In the genomic region with DNA sequence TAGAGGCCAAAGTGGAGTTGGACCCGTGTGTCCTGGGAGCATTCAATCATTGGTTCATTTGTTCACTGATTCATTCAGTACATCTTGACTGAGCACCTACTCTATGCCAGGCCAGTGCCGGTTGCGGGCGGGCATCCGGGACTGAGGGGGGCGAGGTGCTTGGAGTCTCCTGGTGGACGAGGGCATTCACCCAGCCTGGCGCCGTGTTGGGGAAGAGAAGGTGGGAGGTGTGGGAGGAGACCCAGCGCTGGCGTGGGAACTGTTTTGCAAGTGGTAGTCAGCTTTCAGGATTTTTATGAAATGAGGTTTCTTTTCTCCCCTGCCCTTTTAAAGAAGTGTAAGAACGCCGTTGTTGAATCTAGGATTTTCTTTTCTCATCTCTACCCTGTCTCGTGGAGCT, we compare ENCODE assay signal across 22 cellular contexts. TPM values are rescaled to one million over a fixed set of nuclear protein-coding genes. Genes with fewer than 3 reads are reported as not detected.
DNase-seq lines count a peak whose midpoint lies in the region; ATAC-seq and TF ChIP-seq lines count a peak whose summit lies in the region.
"Had no signal": no experiment of that assay in that cellular context is flagged by ENCODE, and none has a peak within 500 bp of the region (broad histone marks: within the 10 kb centered on the region; RNA-seq: fewer than 3 reads in every experiment).

No MANE protein-coding gene starts in this region.

- TF ChIP-seq CTCF in GM23338 (conservative IDR thresholded peaks at IDR 0.05; ENCODE audit: low read depth in 2 of 2), result no peak
- no peak for TF ChIP-seq CTCF in chondrocyte (IDR thresholded peaks at IDR 0.05)
- no peak for TF ChIP-seq CTCF in right lobe of liver (IDR thresholded peaks at IDR 0.05)

- H3K9ac ChIP-seq in mesendoderm (ENCODE audit: low read length) (peak overlapping the region; percentile 20), skeletal muscle satellite cell (ENCODE audit: low read depth, low read length) (peak overlapping the region; percentile 30)

- peak overlapping the region; percentile 10 for H2BK120ac ChIP-seq in mesendoderm (ENCODE audit: low read depth, low read length)

- H2BK15ac ChIP-seq in mesendoderm (replicated peaks; ENCODE audit: low read depth), result no peak overlapping the region

- no peak overlapping the region for H4K5ac ChIP-seq in mesendoderm (ENCODE audit: low read length)

- H3K4me3 Mint-ChIP-seq in GM23338 (no peak overlapping the region; the same call in 2 of the 3 replicates), chondrocyte (ENCODE audit: unreplicated experiment) (no peak overlapping the region)
- H3K4me3 Mint-ChIP-seq: CD4-positive, alpha-beta memory T cell; stimulated activated effector memory CD8-positive, alpha-beta T cell treated with anti-CD3 and anti-CD28 coated beads, Interleukin-12 subunit alpha, Interleukin-12 subunit beta, amount 100 ng/mL, for 72 hours had no signal

- H3K4ac ChIP-seq in mesendoderm (ENCODE audit: low read depth, low read length), result no peak overlapping the region

- H3K9me3 ChIP-seq in skeletal muscle satellite cell (replicated peaks; ENCODE audit: low read length) (no peaks in the 10 kb centered on the region), right lobe of liver (no peaks in the 10 kb centered on the region)
- H3K9me3 ChIP-seq: body of pancreas, Peyer's patch, prostate gland had no signal

- H3K27me3 Mint-ChIP-seq in GM23338 (ENCODE audit: insufficient read depth, low read depth, poor library complexity), result peaks cover 17% of the 10 kb centered on the region
- no peaks in the 10 kb centered on the region for H3K27me3 Mint-ChIP-seq in chondrocyte (ENCODE audit: low read depth)

- H3K4me1 ChIP-seq in GM23338 (ENCODE audit: insufficient read depth), result peaks cover 18% of the 10 kb centered on the region; the same call in 1 of the 2 replicates
- H3K4me1 ChIP-seq in mesendoderm (ENCODE audit: control insufficient read depth, low read depth, low read length), result peaks cover 7% of the 10 kb centered on the region
- H3K4me1 ChIP-seq in skeletal muscle satellite cell (ENCODE audit: control insufficient read depth, insufficient read depth, low read length), result peaks cover 42% of the 10 kb centered on the region
- no peaks in the 10 kb centered on the region for H3K4me1 ChIP-seq in right lobe of liver
- H3K4me1 ChIP-seq: body of pancreas, Peyer's patch, prostate gland had no signal

- no peaks in the 10 kb centered on the region for H3K36me3 ChIP-seq in GM23338 (ENCODE audit: insufficient read depth)
- H3K36me3 ChIP-seq in mesendoderm (ENCODE audit: control insufficient read depth, insufficient read depth, low read length), result no peaks in the 10 kb centered on the region
- H3K36me3 ChIP-seq in skeletal muscle satellite cell (ENCODE audit: insufficient read depth, low read length), result peaks cover 8% of the 10 kb centered on the region
- H3K36me3 ChIP-seq in right lobe of liver, result no peaks in the 10 kb centered on the region
- H3K36me3 ChIP-seq: Peyer's patch, prostate gland had no signal

- DNase-seq in GM23338 (ENCODE audit: low spot score), result no peak
- no peak for DNase-seq in chondrocyte (ENCODE audit: low spot score)
- no peak for DNase-seq in mesendoderm
- DNase-seq in right lobe of liver, result no peak
- DNase-seq in SHP77 treated with DMSO at 0.1 percent for 48 hours (lab: John Stamatoyannopoulos, UW), result no peak
- DNase-seq in NCI-H510A treated with DMSO at 0.1 percent for 48 hours (lab: John Stamatoyannopoulos, UW), result no peak
- DNase-seq: ACHN; activated naive CD4-positive, alpha-beta T cell; activated T-cell treated with anti-CD3 and anti-CD28 coated beads for 4 hours; body of pancreas; CD4-positive, alpha-beta memory T cell; DND-41; KG1; left colon; Peyer's patch; stimulated activated CD4-positive, alpha-beta T cell treated with anti-CD3 and anti-CD28 coated beads, Interleukin-12 subunit alpha, Interleukin-12 subunit beta, amount 100 ng/mL, for 4 hours had no signal

- no peaks in the 10 kb centered on the region for H3K36me3 Mint-ChIP-seq in GM23338 (ENCODE audit: low read depth)
- H3K36me3 Mint-ChIP-seq in chondrocyte (ENCODE audit: low read depth), result no peaks in the 10 kb centered on the region
- H3K36me3 Mint-ChIP-seq: CD4-positive, alpha-beta memory T cell; stimulated activated effector memory CD8-positive, alpha-beta T cell treated with anti-CD3 and anti-CD28 coated beads, Interleukin-12 subunit alpha, Interleukin-12 subunit beta, amount 100 ng/mL, for 72 hours had no signal

- no peaks in the 10 kb centered on the region for H3K27me3 ChIP-seq in GM23338 (ENCODE audit: insufficient read depth)
- no peaks in the 10 kb centered on the region for H3K27me3 ChIP-seq in mesendoderm (ENCODE audit: insufficient read depth, low read length, poor library complexity)
- no peaks in the 10 kb centered on the region for H3K27me3 ChIP-seq in skeletal muscle satellite cell (ENCODE audit: control insufficient read depth, insufficient read depth, low read length)
- H3K27me3 ChIP-seq in right lobe of liver, result no peaks in the 10 kb centered on the region
- H3K27me3 ChIP-seq: body of pancreas, hepatocyte, Peyer's patch had no signal

- H3K4me3 ChIP-seq in GM23338 (no peak overlapping the region), mesendoderm (ENCODE audit: low read length) (no peak overlapping the region), skeletal muscle satellite cell (ENCODE audit: low read length) (no peak overlapping the region), right lobe of liver (no peak overlapping the region)
- H3K4me3 ChIP-seq: body of pancreas, hepatocyte, Peyer's patch, prostate gland had no signal

- no peaks in the 10 kb centered on the region for H3F3A ChIP-seq in GM23338 (replicated peaks; ENCODE audit: low read depth)

- H3K9me3 Mint-ChIP-seq in GM23338 (no peaks in the 10 kb centered on the region), chondrocyte (ENCODE audit: low read depth) (no peaks in the 10 kb centered on the region)
- H3K9me3 Mint-ChIP-seq: CD4-positive, alpha-beta memory T cell; stimulated activated effector memory CD8-positive, alpha-beta T cell treated with anti-CD3 and anti-CD28 coated beads, Interleukin-12 subunit alpha, Interleukin-12 subunit beta, amount 100 ng/mL, for 72 hours had no signal

- H3K9me2 ChIP-seq in GM23338 (ENCODE audit: insufficient read depth), result no peaks in the 10 kb centered on the region

- peak overlapping the region; percentile 28 for H3K18ac ChIP-seq in mesendoderm (ENCODE audit: low read length)

- H3K27ac ChIP-seq in GM23338 (ENCODE audit: low read depth) (peak overlapping the region; percentile 72; the same call in 1 of the 2 replicates), mesendoderm (ENCODE audit: low read depth, low read length) (peak overlapping the region; percentile 53), right lobe of liver (no peak overlapping the region)
- H3K27ac ChIP-seq: body of pancreas, hepatocyte, prostate gland had no signal

- TF ChIP-seq POLR2A in right lobe of liver (IDR thresholded peaks at IDR 0.05), result no peak

- H3K27ac Mint-ChIP-seq in GM23338 (peak overlapping the region; percentile 95), chondrocyte (ENCODE audit: unreplicated experiment) (peak overlapping the region; percentile 17)
- H3K27ac Mint-ChIP-seq: CD4-positive, alpha-beta memory T cell; stimulated activated effector memory CD8-positive, alpha-beta T cell treated with anti-CD3 and anti-CD28 coated beads, Interleukin-12 subunit alpha, Interleukin-12 subunit beta, amount 100 ng/mL, for 72 hours had no signal

- intact Hi-C loops in right lobe of liver (cut with DNase I), result no loop called here

- H3K79me2 ChIP-seq in GM23338 (replicated peaks; ENCODE audit: insufficient read depth) (no peaks in the 10 kb centered on the region), mesendoderm (ENCODE audit: control insufficient read depth, insufficient read depth, low read length) (no peaks in the 10 kb centered on the region)
- H3K79me2 ChIP-seq: hepatocyte had no signal

- H2AFZ ChIP-seq in GM23338, result no peak overlapping the region
- H2AFZ ChIP-seq: hepatocyte had no signal

- no peak overlapping the region for H2AK5ac ChIP-seq in mesendoderm (ENCODE audit: low read length)

- H3K4me1 Mint-ChIP-seq in GM23338 (peaks cover 44% of the 10 kb centered on the region), chondrocyte (ENCODE audit: low read depth) (peaks cover 25% of the 10 kb centered on the region)
- H3K4me1 Mint-ChIP-seq: CD4-positive, alpha-beta memory T cell had no signal

- H3K23ac ChIP-seq in mesendoderm (ENCODE audit: low read length), result no peak overlapping the region

- H3K56ac ChIP-seq in mesendoderm (ENCODE audit: low read length), result peak overlapping the region; percentile 66

- peaks cover 7% of the 10 kb centered on the region for H3K79me1 ChIP-seq in mesendoderm (ENCODE audit: low read length)

- no peak overlapping the region for H4K8ac ChIP-seq in mesendoderm (ENCODE audit: low read depth, low read length)

- ATAC-seq in GM23338 (no peak), right lobe of liver (no peak), HG03432 (IDR thresholded peaks at IDR 0.05; ENCODE audit: unreplicated experiment) (no peak)
- ATAC-seq: body of pancreas; left colon; stimulated activated effector memory CD8-positive, alpha-beta T cell treated with anti-CD3 and anti-CD28 coated beads, Interleukin-12 subunit alpha, Interleukin-12 subunit beta, amount 100 ng/mL, for 72 hours had no signal

- H4K20me1 ChIP-seq in GM23338 (replicated peaks; ENCODE audit: insufficient read depth), result no peaks in the 10 kb centered on the region

- H3K4me2 ChIP-seq in GM23338, result peak overlapping the region; percentile 55; the same call in 1 of the 2 replicates
- no peak overlapping the region for H3K4me2 ChIP-seq in mesendoderm (ENCODE audit: low read length)
- peak overlapping the region; percentile 61 for H3K4me2 ChIP-seq in skeletal muscle satellite cell (ENCODE audit: low read length)
- H3K4me2 ChIP-seq: hepatocyte had no signal

- peak overlapping the region; percentile 58 for H2BK5ac ChIP-seq in mesendoderm (ENCODE audit: low read length)

- WGBS in mesendoderm (ENCODE audit: extremely low coverage, insufficient coverage, low lambda C conversion rate), result no CpG with 5 or more reads among the region's 14 CpGs
- 72% methylated on average over 8 of the region's 14 CpGs for WGBS in right lobe of liver (ENCODE audit: insufficient coverage, low coverage, low lambda C conversion rate, missing lambda C conversion rate)

RNA-seq across cellular contexts. Expression of a gene that starts 37.2 kb away (rescaled TPM):
- 28.8 and 34.3 TPM in 2 replicates for total RNA-seq in GM23338 (2014; rRNA removed; shearing (Covaris generic))
- 8.2 and 10.3 TPM in 2 replicates for polyA plus RNA-seq in GM23338 (2016; fragmentation: Nextera tagmentation; extraction: Ambion mirVana)
- total RNA-seq in chondrocyte (50.0 to 59.5 TPM (median 56.6 TPM) in 3 replicates), right lobe of liver (1 to 10 TPM; 1.6 to 3.3 (median 2.8) TPM)
- polyA plus RNA-seq in mesendoderm (2013, experiment 1 of 2), result 29.4 TPM
- 28.7 TPM for polyA plus RNA-seq in mesendoderm (2013, experiment 2 of 2)
- total RNA-seq in skeletal muscle satellite cell (2012; rRNA removed), result 34.0 and 41.7 TPM in 2 replicates
- polyA plus RNA-seq: CD4-positive, alpha-beta memory T cell had no signal

RNA-seq across cellular contexts. Expression of a gene that starts 56.1 kb away (rescaled TPM):
- total RNA-seq in GM23338 (2014; rRNA removed; shearing (Covaris generic)), result 2.6 and 4.7 TPM in 2 replicates
- polyA plus RNA-seq in GM23338 (2016; fragmentation: Nextera tagmentation; extraction: Ambion mirVana), result 1.3 and 2.1 TPM in 2 replicates
- total RNA-seq in chondrocyte, result 0.05 to 0.36 TPM (median 0.10 TPM) in 3 replicates
- polyA plus RNA-seq in mesendoderm (2013, experiment 1 of 2), result 0.46 TPM
- polyA plus RNA-seq in mesendoderm (2013, experiment 2 of 2), result 0.57 TPM
- under 0.01 TPM in 2 replicates for total RNA-seq in skeletal muscle satellite cell (2012; rRNA removed)
- 1 to 10 TPM in 4 of 6 experiments, under 1 TPM in 2; 0.31 to 2.0 (median 1.1) TPM for total RNA-seq in right lobe of liver
- total RNA-seq: CD4-positive, alpha-beta memory T cell had no signal
- polyA plus RNA-seq: CD4-positive, alpha-beta memory T cell; fibroblast of lung had no signal

Comparison
In these comparisons a context has a peak if more than half of its experiments do, and no peak if none do; other contexts are left out.
1. H3K27ac ChIP-seq: peak in GM23338 (single experiment) and mesendoderm (single experiment); none in right lobe of liver (0 of 3).